9 cellular contexts compared by ENCODE assay signal in genomic region chr1:177945943-177946650, GRCh38. TPM values are rescaled to one million over a fixed set of nuclear protein-coding genes. Genes with fewer than 3 reads are reported as not detected.
DNase-seq lines count a peak whose midpoint lies in the region; ATAC-seq, FAIRE-seq and TF ChIP-seq lines count a peak whose summit lies in the region.
"Had no signal": no experiment of that assay in that cellular context is flagged by ENCODE, and none has a peak within 500 bp of the region (broad histone marks: within the 10 kb centered on the region; RNA-seq: fewer than 3 reads in every experiment).

No MANE protein-coding gene starts in this region.

- TF ChIP-seq CTCF in IMR-90 (conservative IDR thresholded peaks at IDR 0.05; ENCODE audit: low read depth, low read length) (peak; percentile 90), OCI-LY7 (conservative IDR thresholded peaks at IDR 0.05; ENCODE audit: low read length) (peak; percentile 90), brain microvascular endothelial cell (IDR thresholded peaks at IDR 0.05; ENCODE audit: low read depth, low read length, missing control alignments) (peak; percentile 88), keratinocyte (optimal IDR thresholded peaks at IDR 0.05 in 1 of 3, IDR thresholded peaks at IDR 0.05 in 1 of 3, conservative IDR thresholded peaks at IDR 0.05 in 1 of 3; ENCODE audit: extremely low read depth in 1 of 3, insufficient read depth in 2 of 3, low read length in 3 of 3) (peak; percentile 89 to 92 (median 92))

- H4K5ac ChIP-seq in IMR-90 (ENCODE audit: low read depth, low read length) = no peak overlapping the region

- H3K4me3 ChIP-seq in IMR-90 (ENCODE audit: insufficient read depth, low read depth, low read length) (no peak overlapping the region), OCI-LY7 (ENCODE audit: low read depth, low read length, poor library complexity, severe bottlenecking) (no peak overlapping the region), brain microvascular endothelial cell (ENCODE audit: low read depth, low read length) (no peak overlapping the region), keratinocyte (ENCODE audit: control insufficient read depth in 2 of 3, extremely low read depth in 1 of 3, insufficient read depth in 2 of 3, low read depth in 1 of 3, low read length in 3 of 3) (no peak overlapping the region)

- POLR2A ChIA-PET in IMR-90 (lab: Charles Lee; ENCODE audit: unreplicated experiment) (no interaction called here), OCI-LY7 (lab: Charles Lee) (no interaction called here)

- FAIRE-seq in keratinocyte (lab: Jason Lieb, UNC) = peak; percentile 93
- FAIRE-seq: A204.1 had no signal

- H3K4me1 ChIP-seq in IMR-90 (ENCODE audit: control insufficient read depth, insufficient read depth, low read length) = no peaks in the 10 kb centered on the region; the same call in 1 of the 2 replicates
- H3K4me1 ChIP-seq in OCI-LY7 (ENCODE audit: insufficient read depth, low read length, poor library complexity, severe bottlenecking) = no peaks in the 10 kb centered on the region
- peaks cover 7% of the 10 kb centered on the region for H3K4me1 ChIP-seq in keratinocyte (ENCODE audit: control insufficient read depth, extremely low read depth, insufficient read depth, low read length)

- no peak overlapping the region for H3K27ac ChIP-seq in IMR-90 (ENCODE audit: insufficient read depth, low read length)
- H3K27ac ChIP-seq in OCI-LY7 (ENCODE audit: low read depth, low read length, poor library complexity, severe bottlenecking) = no peak overlapping the region
- no peak overlapping the region for H3K27ac ChIP-seq in brain microvascular endothelial cell
- H3K27ac ChIP-seq in keratinocyte (ENCODE audit: control insufficient read depth, insufficient read depth, low read length) = no peak overlapping the region
- H3K27ac ChIP-seq in substantia nigra (ENCODE audit: low read depth, low read length, poor library complexity, severe bottlenecking) = no peak overlapping the region

- H3K9me1 ChIP-seq in IMR-90 (ENCODE audit: insufficient read depth, low read length) (no peaks in the 10 kb centered on the region), keratinocyte (ENCODE audit: control insufficient read depth, extremely low read depth, insufficient read depth, low read length) (no peaks in the 10 kb centered on the region)

- no peak overlapping the region for H3K9ac ChIP-seq in IMR-90 (ENCODE audit: low read depth, low read length)
- no peak overlapping the region for H3K9ac ChIP-seq in keratinocyte (ENCODE audit: control insufficient read depth, extremely low read depth, insufficient read depth, low read length)

- H3K79me2 ChIP-seq in OCI-LY7 (ENCODE audit: insufficient read depth, low read depth, low read length) (no peaks in the 10 kb centered on the region), keratinocyte (ENCODE audit: control insufficient read depth, insufficient read depth, low read length) (no peaks in the 10 kb centered on the region)

- in situ Hi-C loops in IMR-90 (cut with MboI; ENCODE audit: low sequenced_read_pairs) = no loop called here
- in situ Hi-C loops in brain microvascular endothelial cell (cut with HindIII; ENCODE audit: low pct_ligation_motif_present, low sequenced_read_pairs) = no loop called here

- H4K8ac ChIP-seq in IMR-90 (ENCODE audit: low read depth in 2 of 2, low read length in 2 of 2) = peak overlapping the region in 1 of 2 experiments; percentile 47; a peak in 1 of 4 replicates

- H3K23ac ChIP-seq in IMR-90 (ENCODE audit: low read depth, low read length) = no peak overlapping the region

- CTCF ChIA-PET in IMR-90 (lab: Yijun Ruan, JAX) = interaction anchor here (0.7 to 4.1 kb wide), 9 partner anchors 10 to 1048 kb away, joined by 3 to 21 read pairs (median 3); no protein-coding TSS in a partner anchor
- CTCF ChIA-PET in OCI-LY7 (lab: Charles Lee; ENCODE audit: unreplicated experiment) = no interaction called here

- H3K4ac ChIP-seq in IMR-90 (ENCODE audit: low read depth, low read length) = peak overlapping the region; percentile 62

- no TSS peak for BruUV-seq in IMR-90 (replicated peaks; lab: Mats Ljungman, UMichigan)
- BruUV-seq in OCI-LY7 (replicated peaks; lab: Mats Ljungman, UMichigan) = no TSS peak

- no peaks in the 10 kb centered on the region for H3K9me2 ChIP-seq in OCI-LY7 (ENCODE audit: insufficient read depth, low read length)

- H3K36me3 ChIP-seq in IMR-90 (ENCODE audit: control insufficient read depth, insufficient read depth, low read length) = no peaks in the 10 kb centered on the region
- H3K36me3 ChIP-seq in OCI-LY7 (ENCODE audit: insufficient read depth, low read length) = no peaks in the 10 kb centered on the region
- H3K36me3 ChIP-seq in brain microvascular endothelial cell (replicated peaks) = no peaks in the 10 kb centered on the region
- H3K36me3 ChIP-seq in keratinocyte (ENCODE audit: control insufficient read depth in 2 of 2, extremely low read depth in 1 of 2, insufficient read depth in 2 of 2, low read length in 2 of 2) = no peaks in the 10 kb centered on the region

- peak overlapping the region; percentile 4 for H2AK9ac ChIP-seq in IMR-90 (replicated peaks; ENCODE audit: low read depth, low read length, poor library complexity)

- H3K18ac ChIP-seq in IMR-90 (ENCODE audit: low read depth, low read length) = no peak overlapping the region

- no peaks in the 10 kb centered on the region for H3K9me3 ChIP-seq in IMR-90 (ENCODE audit: control insufficient read depth, insufficient read depth, low read length)
- no peaks in the 10 kb centered on the region for H3K9me3 ChIP-seq in OCI-LY7 (ENCODE audit: low read length)
- no peaks in the 10 kb centered on the region for H3K9me3 ChIP-seq in keratinocyte (ENCODE audit: control insufficient read depth, low read depth, low read length)

- no peak overlapping the region for H2AK5ac ChIP-seq in IMR-90 (ENCODE audit: low read depth, low read length)

- no peak overlapping the region for H2BK15ac ChIP-seq in IMR-90 (ENCODE audit: low read depth, low read length)

- H2BK120ac ChIP-seq in IMR-90 (ENCODE audit: low read depth, low read length) = peak overlapping the region; percentile 73

- H2BK20ac ChIP-seq in IMR-90 (ENCODE audit: low read depth, low read length) = peak overlapping the region; percentile 38; the same call in 1 of the 2 replicates

- TF ChIP-seq RAD21 in IMR-90 (IDR thresholded peaks at IDR 0.05; ENCODE audit: low read length) = peak; percentile 93

- no peaks in the 10 kb centered on the region for H4K20me1 ChIP-seq in IMR-90 (ENCODE audit: insufficient read depth, low read length)
- H4K20me1 ChIP-seq in OCI-LY7 (ENCODE audit: insufficient read depth, low read length) = no peaks in the 10 kb centered on the region
- no peaks in the 10 kb centered on the region for H4K20me1 ChIP-seq in keratinocyte (ENCODE audit: control insufficient read depth, extremely low read depth, insufficient read depth, low read length)

- H3K14ac ChIP-seq in IMR-90 (replicated peaks; ENCODE audit: low read depth, low read length) = 0 out of 2 replicates have a peak overlapping the region, but pooled peaks have one; percentile 34

- peak overlapping the region; percentile 84 for H2AFZ ChIP-seq in IMR-90 (replicated peaks; ENCODE audit: low read length, poor library complexity)
- H2AFZ ChIP-seq in OCI-LY7 (ENCODE audit: low read length) = no peak overlapping the region
- H2AFZ ChIP-seq in keratinocyte (ENCODE audit: control insufficient read depth, low read length) = no peak overlapping the region

- H2BK5ac ChIP-seq in IMR-90 (ENCODE audit: low read depth, low read length, poor library complexity, severe bottlenecking) = no peak overlapping the region

- H4K91ac ChIP-seq in IMR-90 (ENCODE audit: insufficient read depth, low read depth, low read length) = no peak overlapping the region

- H3K4me2 ChIP-seq in IMR-90 (ENCODE audit: low read depth, low read length) (no peak overlapping the region), OCI-LY7 (ENCODE audit: low read length) (no peak overlapping the region), keratinocyte (ENCODE audit: control insufficient read depth, extremely low read depth, insufficient read depth, low read depth, low read length) (peak overlapping the region; percentile 9)

- DNase-seq in DMS 273 (lab: John Stamatoyannopoulos, UW; ENCODE audit: unreplicated experiment) (peak; percentile 85), DMS 273 treated with DMSO at 0.1 percent for 48 hours (lab: John Stamatoyannopoulos, UW) (no peak), IMR-90 (peak; percentile 65), OCI-LY7 (ENCODE audit: low spot score) (peak; percentile 58), brain microvascular endothelial cell (peak; percentile 60), keratinocyte (ENCODE audit: low read depth, low spot score) (peak; percentile 26), substantia nigra (lab: John Stamatoyannopoulos, UW) (peak in 40 of 49 donors; percentile 2 to 55 (median 25))

- dilution Hi-C loops in IMR-90 (cut with HindIII; ENCODE audit: low sequenced_read_pairs, unreplicated experiment) (no loop called here), keratinocyte (cut with MboI; ENCODE audit: extremely low pct_ligation_motif_present, low sequenced_read_pairs) (loop anchor here (25.0 kb wide), 1 partner anchor 684 kb away; no protein-coding TSS in a partner anchor)

- WGBS in IMR-90 (ENCODE audit: extremely low coverage in 2 of 2, insufficient read length in 1 of 2), 2 experiments = no CpG with 5 or more reads among the region's 12 CpGs

- TF ChIP-seq POLR2A in IMR-90 (IDR thresholded peaks at IDR 0.05; ENCODE audit: low read depth, low read length) = no peak

- intact Hi-C loops in IMR-90 (cut with micrococcal nuclease) = loop anchor here (1.0 to 10.0 kb wide), 7 partner anchors 164 to 1381 kb away; no protein-coding TSS in a partner anchor
- intact Hi-C loops in OCI-LY7 (cut with micrococcal nuclease; ENCODE audit: unreplicated experiment) = loop anchor here (5.0 kb wide), 1 partner anchor 1049 kb away; no protein-coding TSS in a partner anchor

- ATAC-seq in GM19463 (IDR thresholded peaks at IDR 0.05; ENCODE audit: unreplicated experiment) = peak; percentile 72
- ATAC-seq in IMR-90 (ENCODE audit: low read depth) = peak; percentile 95

- H3K79me1 ChIP-seq in IMR-90 (ENCODE audit: low read depth in 1 of 2, low read length in 2 of 2) = no peaks in the 10 kb centered on the region

- H3K27me3 ChIP-seq in IMR-90 (ENCODE audit: control insufficient read depth, insufficient read depth, low read length) (no peaks in the 10 kb centered on the region), brain microvascular endothelial cell (replicated peaks) (no peaks in the 10 kb centered on the region), keratinocyte (ENCODE audit: control insufficient read depth, extremely low read depth, insufficient read depth, low read length) (no peaks in the 10 kb centered on the region)

- no peak overlapping the region for H3K56ac ChIP-seq in IMR-90 (ENCODE audit: extremely low read depth, insufficient read depth, low read length)

RNA-seq across cellular contexts. Expression of gene SEC16B, which starts 23.8 kb away (rescaled TPM):
- total RNA-seq in IMR-90 (2012; rRNA removed) (2.8 and 4.3 TPM in 2 replicates), OCI-LY7 (2022) (not detected in 2 replicates)
- polyA plus RNA-seq in IMR-90 (2012; rRNA removed) (3.4 and 4.3 TPM in 2 replicates), keratinocyte (1.2 to 1.3 TPM (median 1.2 TPM) in 3 replicates)
- polyA plus RNA-seq in IMR-90 (2012; cell fraction: cytosol; rRNA removed) = 2.0 and 2.2 TPM in 2 replicates
- 11.8 and 15.0 TPM in 2 replicates for polyA plus RNA-seq in IMR-90 (2012; cell fraction: nucleus; rRNA removed; ENCODE audit: low replicate concordance)
- not detected in 2 replicates for total RNA-seq in OCI-LY7 (2014; rRNA removed; shearing (Covaris generic))
- polyA plus RNA-seq in keratinocyte (2011; ENCODE audit: low read depth) = 0.45 TPM
- polyA plus RNA-seq in keratinocyte (2011; cell fraction: cytosol; rRNA removed) = 0.55 and 0.70 TPM in 2 replicates
- 3.5 TPM in 2 replicates for polyA plus RNA-seq in keratinocyte (2011; cell fraction: nucleus; rRNA removed)
- polyA plus RNA-seq in keratinocyte (2012; ENCODE audit: low replicate concordance) = 0.72 and 1.0 TPM in 2 replicates
- polyA minus RNA-seq in keratinocyte = 0.63 to 1.3 TPM (median 1.1 TPM) in 3 replicates
- polyA minus RNA-seq in keratinocyte (2011; cell fraction: cytosol; rRNA and poly(A)+ RNA removed) = not detected
- 1.2 and 2.2 TPM in 2 replicates for polyA minus RNA-seq in keratinocyte (2011; cell fraction: nucleus; rRNA and poly(A)+ RNA removed)
